ENCODE assay signal across 16 cellular contexts in the genomic region with DNA sequence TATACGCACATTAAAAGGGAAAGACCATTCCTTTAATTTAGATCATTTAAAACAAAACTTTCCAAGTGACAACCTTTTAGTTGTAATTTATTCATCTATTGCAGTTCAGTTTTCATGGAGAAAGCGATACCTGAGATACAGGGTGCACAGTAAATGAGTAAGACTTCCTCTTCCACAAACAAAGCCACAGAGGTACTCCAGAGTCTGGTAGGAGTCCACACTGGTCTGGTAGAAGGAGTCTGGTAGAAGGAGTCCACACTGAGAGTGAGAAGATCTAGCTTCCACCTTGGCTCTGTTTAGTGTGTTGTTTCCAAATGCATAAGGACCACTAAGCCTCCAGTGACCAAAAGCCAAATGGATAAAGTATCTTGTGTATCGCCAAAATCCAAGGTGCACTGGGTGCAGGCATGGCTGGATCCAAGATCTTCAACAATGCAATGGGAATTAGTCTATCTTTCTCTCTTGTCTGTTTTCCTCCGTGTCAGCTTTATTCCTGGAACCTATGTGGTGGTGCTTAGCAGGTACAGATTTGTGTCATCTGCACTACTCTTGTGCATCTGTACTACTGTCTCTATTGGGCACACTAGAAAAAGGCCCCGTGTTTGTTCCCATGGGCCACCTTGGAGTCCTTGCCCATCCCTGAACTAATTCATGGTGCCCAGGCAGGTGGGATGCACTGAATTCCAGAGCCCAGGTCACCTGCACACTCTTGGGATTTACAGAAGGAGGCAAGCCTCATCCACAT.
A peak's percentile ranks its signal among the peaks of the same experiment; 100 is the strongest.
DNase-seq lines count a peak whose midpoint lies in the region; ATAC-seq, FAIRE-seq and TF ChIP-seq lines count a peak whose summit lies in the region.
"Had no signal": no experiment of that assay in that cellular context is flagged by ENCODE, and none has a peak within 500 bp of the region (broad histone marks: within the 10 kb centered on the region; RNA-seq: fewer than 3 reads in every experiment).

No MANE protein-coding gene starts in this region.

- no peak for TF ChIP-seq CTCF in bronchial epithelial cell (IDR thresholded peaks at IDR 0.05; ENCODE audit: insufficient read depth, low read length, severe bottlenecking)
- no peak for TF ChIP-seq CTCF in sigmoid colon (IDR thresholded peaks at IDR 0.05)

- intact Hi-C loops in cardiac septum (cut with DNase I) = no loop called here
- intact Hi-C loops in right cardiac atrium (cut with DNase I) = no loop called here
- intact Hi-C loops in sigmoid colon (cut with DNase I) = no loop called here

- no peaks in the 10 kb centered on the region for H3K36me3 Mint-ChIP-seq in activated CD8-positive, alpha-beta memory T cell treated with anti-CD3 and anti-CD28 coated beads, Interleukin-2, amount 10 ng/mL, durations not matched to agents 7 days and 5 days

- no peak overlapping the region for H3K27ac ChIP-seq in right cardiac atrium (ENCODE audit: low read length)
- no peak overlapping the region for H3K27ac ChIP-seq in sigmoid colon

- peak; percentile 52 for ATAC-seq in activated CD8-positive, alpha-beta memory T cell treated with anti-CD3 and anti-CD28 coated beads, Interleukin-2, amount 10 ng/mL, durations not matched to agents 7 days and 5 days
- ATAC-seq in right cardiac atrium (no peak), HG03457 (IDR thresholded peaks at IDR 0.05; ENCODE audit: unreplicated experiment) (no peak), GM19324 (IDR thresholded peaks at IDR 0.05; ENCODE audit: low FRiP score, unreplicated experiment) (no peak)

- H3K27me3 Mint-ChIP-seq in activated CD8-positive, alpha-beta memory T cell treated with anti-CD3 and anti-CD28 coated beads, Interleukin-2, amount 10 ng/mL, durations not matched to agents 7 days and 5 days = no peaks in the 10 kb centered on the region
- H3K27me3 Mint-ChIP-seq: B cell; CD4-positive, alpha-beta T cell had no signal

- no peaks in the 10 kb centered on the region for H3K9me3 ChIP-seq in right cardiac atrium (ENCODE audit: control insufficient read depth, low read length)
- H3K9me3 ChIP-seq in sigmoid colon = no peaks in the 10 kb centered on the region

- WGBS in right cardiac atrium = 88% methylated on average over 5 of the region's 5 CpGs
- 85 to 88% methylated on average over 5 of the region's 5 CpGs for WGBS in sigmoid colon, 2 donors

- H3K4me3 ChIP-seq in right cardiac atrium (ENCODE audit: low read length) (no peak overlapping the region), bronchial epithelial cell (ENCODE audit: low read depth, low read length) (no peak overlapping the region), sigmoid colon (no peak overlapping the region)

- H3K4me1 ChIP-seq in right cardiac atrium (ENCODE audit: control insufficient read depth, insufficient read depth, low read length) = no peaks in the 10 kb centered on the region
- H3K4me1 ChIP-seq in sigmoid colon = no peaks in the 10 kb centered on the region

- H3K36me3 ChIP-seq in bronchial epithelial cell (ENCODE audit: control insufficient read depth, insufficient read depth, low read length) (no peaks in the 10 kb centered on the region), sigmoid colon (no peaks in the 10 kb centered on the region)

- H3K27me3 ChIP-seq in right cardiac atrium (ENCODE audit: control insufficient read depth, insufficient read depth) = no peaks in the 10 kb centered on the region
- H3K27me3 ChIP-seq in bronchial epithelial cell (ENCODE audit: control insufficient read depth, insufficient read depth, low read length) = no peaks in the 10 kb centered on the region
- no peaks in the 10 kb centered on the region for H3K27me3 ChIP-seq in sigmoid colon

- no peak overlapping the region for H3K4me3 Mint-ChIP-seq in activated CD8-positive, alpha-beta memory T cell treated with anti-CD3 and anti-CD28 coated beads, Interleukin-2, amount 10 ng/mL, durations not matched to agents 7 days and 5 days
- H3K4me3 Mint-ChIP-seq: B cell; CD4-positive, alpha-beta T cell; HFFc6 had no signal

- no peaks in the 10 kb centered on the region for H3K9me3 Mint-ChIP-seq in activated CD8-positive, alpha-beta memory T cell treated with anti-CD3 and anti-CD28 coated beads, Interleukin-2, amount 10 ng/mL, durations not matched to agents 7 days and 5 days (ENCODE audit: low read depth)
- H3K9me3 Mint-ChIP-seq: CD4-positive, alpha-beta T cell had no signal

- DNase-seq in activated CD8-positive, alpha-beta memory T cell treated with anti-CD3 and anti-CD28 coated beads, Interleukin-2, amount 10 ng/mL, durations not matched to agents 7 days and 5 days = no peak
- DNase-seq in activated CD8-positive, alpha-beta memory T cell treated with anti-CD3 and anti-CD28 coated beads, Interleukin-2, amount 50 U/mL, for 48 hours = no peak
- peak; percentile 46 for DNase-seq in cardiac septum (ENCODE audit: low spot score)
- DNase-seq in right cardiac atrium = no peak
- no peak for DNase-seq in bronchial epithelial cell (ENCODE audit: low read depth)
- peak; percentile 12 for DNase-seq in sigmoid colon
- DNase-seq: C1 segment of cervical spinal cord; Calu3; CD4-positive, alpha-beta T cell; DMS 273 treated with DMSO at 0.1 percent for 48 hours; HCEC 1CT; HFFc6 had no signal

- no peak for TF ChIP-seq POLR2A in sigmoid colon (IDR thresholded peaks at IDR 0.05)

- no peak for TF ChIP-seq EP300 in sigmoid colon (IDR thresholded peaks at IDR 0.05)

- no peak overlapping the region for H3K27ac Mint-ChIP-seq in activated CD8-positive, alpha-beta memory T cell treated with anti-CD3 and anti-CD28 coated beads, Interleukin-2, amount 10 ng/mL, durations not matched to agents 7 days and 5 days
- H3K27ac Mint-ChIP-seq: B cell; CD4-positive, alpha-beta T cell; HFFc6 had no signal

- CTCF ChIA-PET in activated CD8-positive, alpha-beta memory T cell treated with anti-CD3 and anti-CD28 coated beads, Interleukin-2, amount 10 ng/mL, durations not matched to agents 7 days and 5 days (lab: Charles Lee) = interaction anchor here (1.1 to 1.3 kb wide), 2 partner anchors 8 to 28 kb away, joined by 3 read pairs; no protein-coding TSS in a partner anchor

- H3K4me1 Mint-ChIP-seq in activated CD8-positive, alpha-beta memory T cell treated with anti-CD3 and anti-CD28 coated beads, Interleukin-2, amount 10 ng/mL, durations not matched to agents 7 days and 5 days = peaks cover 39% of the 10 kb centered on the region
- H3K4me1 Mint-ChIP-seq: B cell had no signal

- FAIRE-seq in bronchial epithelial cell (lab: Jason Lieb, UNC) = peak; percentile 76
- FAIRE-seq: A204.1 had no signal

Comparison
In these comparisons a context has a peak if more than half of its experiments do, and no peak if none do; other contexts are left out.
1. DNase-seq: peak in cardiac septum (single experiment) and sigmoid colon (single experiment); none in activated CD8-positive, alpha-beta memory T cell treated with anti-CD3 and anti-CD28 coated beads, Interleukin-2, amount 10 ng/mL, durations not matched to agents 7 days and 5 days (single experiment), activated CD8-positive, alpha-beta memory T cell treated with anti-CD3 and anti-CD28 coated beads, Interleukin-2, amount 50 U/mL, for 48 hours (single experiment), right cardiac atrium (0 of 3) and bronchial epithelial cell (single experiment).